10 cellular contexts compared by ENCODE assay signal in the genomic region with DNA sequence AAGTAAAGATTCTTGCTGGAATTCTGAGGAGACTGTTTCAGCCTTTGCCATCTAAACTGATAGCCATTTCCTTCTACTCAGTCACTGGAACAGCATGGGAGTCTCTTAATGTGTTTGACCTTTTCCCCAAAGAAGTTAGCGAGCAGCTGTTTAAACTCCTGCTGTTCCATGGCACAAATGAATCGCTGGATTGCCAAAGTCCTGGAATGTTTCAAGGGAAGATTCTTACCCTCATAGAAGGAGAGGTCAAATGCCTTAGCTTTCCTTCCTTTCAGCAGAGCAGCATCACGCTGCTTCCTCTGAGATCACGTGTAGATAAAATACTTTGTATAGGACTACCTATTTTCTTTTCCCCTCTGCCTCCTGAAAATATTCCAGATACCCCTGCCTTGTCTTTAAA. TPM values are rescaled to one million over a fixed set of nuclear protein-coding genes. Genes with fewer than 3 reads are reported as not detected.
DNase-seq lines count a peak whose midpoint lies in the region; ATAC-seq and TF ChIP-seq lines count a peak whose summit lies in the region.
"Had no signal": no experiment of that assay in that cellular context is flagged by ENCODE, and none has a peak within 500 bp of the region (broad histone marks: within the 10 kb centered on the region; RNA-seq: fewer than 3 reads in every experiment).

No MANE protein-coding gene starts in this region.

- intact Hi-C loops in left ventricle myocardium inferior (cut with micrococcal nuclease): no loop called here
- intact Hi-C loops in activated CD4-positive, alpha-beta memory T cell treated with anti-CD3 and anti-CD28 coated beads for 36 hours (cut with micrococcal nuclease): no loop called here

- peak overlapping the region; percentile 41 for H3K27ac ChIP-seq in left ventricle myocardium inferior (replicated peaks)

- 0 out of 2 replicates have a peak overlapping the region, but pooled peaks have one; percentile 16 for H3K4me3 ChIP-seq in WI38 (ENCODE audit: low read depth, low read length)
- H3K4me3 ChIP-seq in left ventricle myocardium inferior: no peak overlapping the region

- H3K27me3 Mint-ChIP-seq in progenitor cell of endocrine pancreas: no peaks in the 10 kb centered on the region
- H3K27me3 Mint-ChIP-seq in activated CD4-positive, alpha-beta memory T cell treated with anti-CD3 and anti-CD28 coated beads, Interleukin-2, amount 10 ng/mL, durations not matched to agents 7 days and 5 days: peaks cover 7% of the 10 kb centered on the region
- H3K27me3 Mint-ChIP-seq in activated CD4-positive, alpha-beta memory T cell treated with anti-CD3 and anti-CD28 coated beads for 36 hours: no peaks in the 10 kb centered on the region

- H3K9me3 ChIP-seq in left ventricle myocardium inferior (replicated peaks): no peaks in the 10 kb centered on the region

- no peaks in the 10 kb centered on the region for H3K9me3 Mint-ChIP-seq in progenitor cell of endocrine pancreas (ENCODE audit: low read depth)
- no peaks in the 10 kb centered on the region for H3K9me3 Mint-ChIP-seq in activated CD4-positive, alpha-beta memory T cell treated with anti-CD3 and anti-CD28 coated beads, Interleukin-2, amount 10 ng/mL, durations not matched to agents 7 days and 5 days
- H3K9me3 Mint-ChIP-seq in activated CD4-positive, alpha-beta memory T cell treated with anti-CD3 and anti-CD28 coated beads for 36 hours: no peaks in the 10 kb centered on the region

- in situ Hi-C loops in G401 (cut with HindIII; ENCODE audit: low sequenced_read_pairs): no loop called here

- peaks cover 21% of the 10 kb centered on the region for H3K4me1 ChIP-seq in left ventricle myocardium inferior

- ATAC-seq in HG02884 (IDR thresholded peaks at IDR 0.05; ENCODE audit: unreplicated experiment): no peak
- ATAC-seq in GM18498 (IDR thresholded peaks at IDR 0.05; ENCODE audit: unreplicated experiment): no peak

- peak overlapping the region; percentile 81 for H3K27ac Mint-ChIP-seq in progenitor cell of endocrine pancreas
- H3K27ac Mint-ChIP-seq in activated CD4-positive, alpha-beta memory T cell treated with anti-CD3 and anti-CD28 coated beads, Interleukin-2, amount 10 ng/mL, durations not matched to agents 7 days and 5 days: no peak overlapping the region
- no peak overlapping the region for H3K27ac Mint-ChIP-seq in activated CD4-positive, alpha-beta memory T cell treated with anti-CD3 and anti-CD28 coated beads for 36 hours

- DNase-seq in G401 (ENCODE audit: low spot score) (peak; percentile 71), left ventricle myocardium inferior (no peak), progenitor cell of endocrine pancreas (ENCODE audit: low spot score, unreplicated experiment) (no peak)
- no peak for DNase-seq in activated CD4-positive, alpha-beta memory T cell treated with anti-CD3 and anti-CD28 coated beads, Interleukin-2, amount 10 ng/mL, durations not matched to agents 7 days and 5 days
- no peak for DNase-seq in activated CD4-positive, alpha-beta memory T cell treated with anti-CD3 and anti-CD28 coated beads for 36 hours
- DNase-seq: GDM1; stimulated activated CD4-positive, alpha-beta T cell treated with anti-CD3 and anti-CD28 coated beads, Interleukin-4, amount 100 ng/mL, for 1 hour had no signal

- peaks cover 12% of the 10 kb centered on the region for H3K36me3 Mint-ChIP-seq in progenitor cell of endocrine pancreas (ENCODE audit: insufficient read depth)
- H3K36me3 Mint-ChIP-seq in activated CD4-positive, alpha-beta memory T cell treated with anti-CD3 and anti-CD28 coated beads, Interleukin-2, amount 10 ng/mL, durations not matched to agents 7 days and 5 days (ENCODE audit: low read depth): no peaks in the 10 kb centered on the region
- no peaks in the 10 kb centered on the region for H3K36me3 Mint-ChIP-seq in activated CD4-positive, alpha-beta memory T cell treated with anti-CD3 and anti-CD28 coated beads for 36 hours

- H3K27me3 ChIP-seq in left ventricle myocardium inferior (ENCODE audit: low read depth): no peaks in the 10 kb centered on the region

- TF ChIP-seq CTCF in WI38 (IDR thresholded peaks at IDR 0.05; ENCODE audit: low read depth, low read length) (no peak), left ventricle myocardium inferior (IDR thresholded peaks at IDR 0.05; ENCODE audit: borderline replicate concordance) (no peak), progenitor cell of endocrine pancreas (IDR thresholded peaks at IDR 0.05; ENCODE audit: unreplicated experiment) (no peak)

- CTCF ChIA-PET in activated CD4-positive, alpha-beta memory T cell treated with anti-CD3 and anti-CD28 coated beads, Interleukin-2, amount 10 ng/mL, durations not matched to agents 7 days and 5 days (lab: Charles Lee): interaction anchor here (3.5 kb wide), 1 partner anchor 10 kb away, joined by 26 read pairs; the partner anchor contains the start of gene NR2C1
- CTCF ChIA-PET in activated CD4-positive, alpha-beta memory T cell treated with anti-CD3 and anti-CD28 coated beads for 36 hours (lab: Charles Lee): no interaction called here

- peaks cover 10% of the 10 kb centered on the region for H3K36me3 ChIP-seq in left ventricle myocardium inferior

- no peak overlapping the region for H3K4me3 Mint-ChIP-seq in progenitor cell of endocrine pancreas (ENCODE audit: low read depth)
- no peak overlapping the region for H3K4me3 Mint-ChIP-seq in activated CD4-positive, alpha-beta memory T cell treated with anti-CD3 and anti-CD28 coated beads, Interleukin-2, amount 10 ng/mL, durations not matched to agents 7 days and 5 days
- no peak overlapping the region for H3K4me3 Mint-ChIP-seq in activated CD4-positive, alpha-beta memory T cell treated with anti-CD3 and anti-CD28 coated beads for 36 hours

- H3K4me1 Mint-ChIP-seq in progenitor cell of endocrine pancreas (ENCODE audit: low read depth): peaks cover 20% of the 10 kb centered on the region
- H3K4me1 Mint-ChIP-seq in activated CD4-positive, alpha-beta memory T cell treated with anti-CD3 and anti-CD28 coated beads, Interleukin-2, amount 10 ng/mL, durations not matched to agents 7 days and 5 days: peaks cover 2% of the 10 kb centered on the region
- H3K4me1 Mint-ChIP-seq in activated CD4-positive, alpha-beta memory T cell treated with anti-CD3 and anti-CD28 coated beads for 36 hours (ENCODE audit: low read depth): peaks cover 8% of the 10 kb centered on the region

- POLR2A ChIA-PET in activated CD4-positive, alpha-beta memory T cell treated with anti-CD3 and anti-CD28 coated beads, Interleukin-2, amount 10 ng/mL, durations not matched to agents 7 days and 5 days (lab: Charles Lee): interaction anchor here (1.1 to 1.5 kb wide), 2 partner anchors 11 to 81 kb away, joined by 3 to 4 read pairs; partner anchors contain the start of genes NDUFA12 and NR2C1
- POLR2A ChIA-PET in activated CD4-positive, alpha-beta memory T cell treated with anti-CD3 and anti-CD28 coated beads for 36 hours (lab: Charles Lee): no interaction called here

RNA-seq across cellular contexts. Expression of gene NR2C1, which starts 10.5 kb away (rescaled TPM):
- total RNA-seq in G401 (2014; rRNA removed; shearing (Covaris generic)): 74.2 and 102 TPM in 2 replicates
- 40.1 TPM for total RNA-seq in left ventricle myocardium inferior
- total RNA-seq in progenitor cell of endocrine pancreas: 56.8 and 58.9 TPM in 2 replicates
- total RNA-seq in activated CD4-positive, alpha-beta memory T cell treated with anti-CD3 and anti-CD28 coated beads, Interleukin-2, amount 10 ng/mL, durations not matched to agents 7 days and 5 days: 10 to 100 TPM; 36.0 to 41.6 TPM
- 10 to 100 TPM; 25.5 to 27.1 TPM for total RNA-seq in activated CD4-positive, alpha-beta memory T cell treated with anti-CD3 and anti-CD28 coated beads for 36 hours
